18 cellular contexts compared by ENCODE assay signal in the genomic region with DNA sequence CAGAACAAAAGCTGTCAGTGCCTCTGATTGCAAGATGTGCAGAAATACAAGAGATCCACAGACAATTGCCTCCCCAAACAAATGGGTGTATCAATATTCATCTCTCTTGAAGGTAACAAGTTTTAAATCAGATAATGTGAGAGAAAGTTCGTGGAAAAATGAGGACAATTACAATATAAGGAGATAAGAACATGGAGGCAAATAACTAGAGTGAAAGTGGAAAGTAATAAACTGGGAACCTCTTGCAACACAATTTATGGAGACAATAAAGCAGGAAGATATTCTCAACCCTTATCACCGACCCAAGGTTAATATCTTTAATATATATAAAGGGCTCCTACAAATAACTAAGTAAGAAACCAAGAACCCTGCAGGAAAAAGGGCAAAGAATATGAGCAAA. TPM values are rescaled to one million over a fixed set of nuclear protein-coding genes. Genes with fewer than 3 reads are reported as not detected.
DNase-seq lines count a peak whose midpoint lies in the region; ATAC-seq and TF ChIP-seq lines count a peak whose summit lies in the region.
"Had no signal": no experiment of that assay in that cellular context is flagged by ENCODE, and none has a peak within 500 bp of the region (broad histone marks: within the 10 kb centered on the region; RNA-seq: fewer than 3 reads in every experiment).

No MANE protein-coding gene starts in this region.

- H3K27me3 ChIP-seq in PC-9 (ENCODE audit: insufficient read depth, low read depth) = no peaks in the 10 kb centered on the region
- H3K27me3 ChIP-seq in mucosa of rectum (ENCODE audit: control insufficient read depth in 2 of 2, insufficient read depth in 2 of 2, low read length in 2 of 2) = no peaks in the 10 kb centered on the region
- H3K27me3 ChIP-seq: BLaER1 treated with 17β-estradiol and CSF1 and Interleukin-3, amounts not matched to agents 10 nM and 100 nM had no signal

- H3K4me3 Mint-ChIP-seq in T-helper 17 cell (no peak overlapping the region), type B pancreatic cell (no peak overlapping the region)
- H3K4me3 Mint-ChIP-seq: B cell; CD4-positive, CD25-positive, alpha-beta regulatory T cell had no signal

- H3K4me3 ChIP-seq in PC-9 (no peak overlapping the region), mucosa of rectum (ENCODE audit: low read length in 2 of 2) (no peak overlapping the region)
- H3K4me3 ChIP-seq: BLaER1 treated with 17β-estradiol and CSF1 and Interleukin-3, amounts not matched to agents 10 nM and 100 nM; GM23248; HAP-1 had no signal

- H3K36me3 Mint-ChIP-seq in T-helper 17 cell (ENCODE audit: low read depth) (peaks cover 2% of the 10 kb centered on the region), type B pancreatic cell (no peaks in the 10 kb centered on the region)
- H3K36me3 Mint-ChIP-seq: CD8-positive, alpha-beta memory T cell had no signal

- peaks cover 15% of the 10 kb centered on the region for H3K79me2 ChIP-seq in PC-9 (ENCODE audit: low read depth)

- H3K27me3 Mint-ChIP-seq in T-helper 17 cell (peaks cover 10% of the 10 kb centered on the region), type B pancreatic cell (no peaks in the 10 kb centered on the region)

- no TSS peak for BruUV-seq in PC-9 (replicated peaks; lab: Mats Ljungman, UMichigan)

- peaks cover 5% of the 10 kb centered on the region for H3K9me3 Mint-ChIP-seq in type B pancreatic cell

- H3K4me1 ChIP-seq in PC-9 (replicated peaks; ENCODE audit: insufficient read depth) (peaks cover 75% of the 10 kb centered on the region), mucosa of rectum (ENCODE audit: control insufficient read depth in 2 of 2, insufficient read depth in 2 of 2, low read length in 2 of 2) (peaks cover 8 to 18% of the 10 kb centered on the region in 2 donors)
- H3K4me1 ChIP-seq: HAP-1 had no signal

- H3K9me2 ChIP-seq in PC-9 (ENCODE audit: insufficient read depth) = no peaks in the 10 kb centered on the region

- DNase-seq in PC-9 (no peak), T-helper 17 cell (no peak), type B pancreatic cell (ENCODE audit: extremely low spot score, unreplicated experiment) (no peak), DMS 273 treated with DMSO at 0.1 percent for 48 hours (lab: John Stamatoyannopoulos, UW) (no peak), medulla oblongata (ENCODE audit: extremely low spot score) (no peak), AG08395 (ENCODE audit: low spot score) (no peak)
- DNase-seq: 8988T; CD4-positive, CD25-positive, alpha-beta regulatory T cell; COR-L47; GM23248 had no signal

- H3K9me3 ChIP-seq in PC-9 (ENCODE audit: insufficient read depth, low read depth) (no peaks in the 10 kb centered on the region), T-helper 17 cell (ENCODE audit: control insufficient read depth, low read length, poor library complexity, severe bottlenecking) (no peaks in the 10 kb centered on the region), mucosa of rectum (ENCODE audit: control insufficient read depth in 2 of 2, low read length in 2 of 2) (no peaks in the 10 kb centered on the region)
- H3K9me3 ChIP-seq: HAP-1 had no signal

- ATAC-seq in T-helper 17 cell = no peak

- no peak overlapping the region for H3K27ac ChIP-seq in PC-9
- H3K27ac ChIP-seq in mucosa of rectum (ENCODE audit: low read depth in 2 of 2, low read length in 2 of 2) = peak overlapping the region; percentile 13 to 39
- H3K27ac ChIP-seq: BLaER1 treated with 17β-estradiol and CSF1 and Interleukin-3, amounts not matched to agents 10 nM and 100 nM; GM23248 had no signal

- H3K27ac Mint-ChIP-seq in T-helper 17 cell = peak overlapping the region; percentile 11
- H3K27ac Mint-ChIP-seq in type B pancreatic cell = peak overlapping the region; percentile 50
- H3K27ac Mint-ChIP-seq: B cell; CD4-positive, CD25-positive, alpha-beta regulatory T cell; CD8-positive, alpha-beta memory T cell had no signal

- peaks cover 2% of the 10 kb centered on the region for H3K4me1 Mint-ChIP-seq in T-helper 17 cell
- peaks cover 40% of the 10 kb centered on the region for H3K4me1 Mint-ChIP-seq in type B pancreatic cell (ENCODE audit: unreplicated experiment)
- H3K4me1 Mint-ChIP-seq: B cell; CD4-positive, CD25-positive, alpha-beta regulatory T cell; CD8-positive, alpha-beta memory T cell had no signal

- H3K9ac ChIP-seq in mucosa of rectum (ENCODE audit: low read depth in 1 of 2, low read length in 2 of 2) = no peak overlapping the region
- H3K9ac ChIP-seq: BLaER1 treated with 17β-estradiol and CSF1 and Interleukin-3, amounts not matched to agents 10 nM and 100 nM; GM23248 had no signal

- CTCF ChIA-PET in PC-9 (lab: Charles Lee) = no interaction called here

- no peaks in the 10 kb centered on the region for H4K20me1 ChIP-seq in PC-9 (ENCODE audit: insufficient read depth)
- H4K20me1 ChIP-seq: BLaER1 treated with 17β-estradiol and CSF1 and Interleukin-3, amounts not matched to agents 10 nM and 100 nM had no signal

- intact Hi-C loops in PC-9 (cut with micrococcal nuclease; ENCODE audit: unreplicated experiment) = loop anchor here (10.0 kb wide), 1 partner anchor 478 kb away; the partner anchor contains the start of genes KRTAP2-3 and KRTAP2-4

- H3K4me2 ChIP-seq in PC-9 = 0 out of 2 replicates have a peak overlapping the region, but pooled peaks have one; percentile 17
- H3K4me2 ChIP-seq: BLaER1 treated with 17β-estradiol and CSF1 and Interleukin-3, amounts not matched to agents 10 nM and 100 nM had no signal

- no peak overlapping the region for H2AFZ ChIP-seq in PC-9
- H2AFZ ChIP-seq: GM23248 had no signal

- POLR2A ChIA-PET in PC-9 (lab: Charles Lee; ENCODE audit: unreplicated experiment) = interaction anchor here (0.5 kb wide), 1 partner anchor 16 kb away, joined by 3 read pairs; no protein-coding TSS in a partner anchor

- no peaks in the 10 kb centered on the region for H3K36me3 ChIP-seq in PC-9 (ENCODE audit: low read depth)
- H3K36me3 ChIP-seq in mucosa of rectum (ENCODE audit: control insufficient read depth in 2 of 2, insufficient read depth in 2 of 2, low read length in 2 of 2) = no peaks in the 10 kb centered on the region
- H3K36me3 ChIP-seq: BLaER1 treated with 17β-estradiol and CSF1 and Interleukin-3, amounts not matched to agents 10 nM and 100 nM; HAP-1 had no signal

- H3F3A ChIP-seq in PC-9 (ENCODE audit: insufficient read depth, low read depth) = peaks cover 57% of the 10 kb centered on the region

- TF ChIP-seq CTCF in PC-9 (conservative IDR thresholded peaks at IDR 0.05) (no peak), type B pancreatic cell (conservative IDR thresholded peaks at IDR 0.05) (no peak)

RNA-seq across cellular contexts. Expression of gene KRT19, which starts 14.2 kb away (rescaled TPM):
- total RNA-seq in PC-9 (2021) (1,811 and 2,277 TPM in 2 replicates), T-helper 17 cell (not detected), type B pancreatic cell (ENCODE audit: low replicate concordance) (750 and 2,036 TPM in 2 replicates)
- total RNA-seq: B cell; CD4-positive, CD25-positive, alpha-beta regulatory T cell; CD8-positive, alpha-beta memory T cell had no signal

RNA-seq across cellular contexts. Expression of gene KRT15, which starts 23.7 kb away (rescaled TPM):
- total RNA-seq in PC-9 (2021) = 41.9 and 49.9 TPM in 2 replicates
- total RNA-seq in T-helper 17 cell = not detected
- 208 and 840 TPM in 2 replicates for total RNA-seq in type B pancreatic cell (ENCODE audit: low replicate concordance)
- total RNA-seq: A673; B cell; CD4-positive, CD25-positive, alpha-beta regulatory T cell; CD8-positive, alpha-beta memory T cell had no signal

RNA-seq across cellular contexts. Expression of gene KRT9, which starts 29.5 kb away (rescaled TPM):
- total RNA-seq in PC-9 (2021) = 0.55 and 0.73 TPM in 2 replicates
- total RNA-seq in T-helper 17 cell = not detected
- 0.85 and 7.4 TPM in 2 replicates for total RNA-seq in type B pancreatic cell (ENCODE audit: low replicate concordance)
- total RNA-seq: A673; B cell; CD4-positive, CD25-positive, alpha-beta regulatory T cell; CD8-positive, alpha-beta memory T cell; GM23248; H4; HT-29 had no signal

RNA-seq across cellular contexts. Expression of gene KRT13, which starts 36.9 kb away (rescaled TPM):
- 606 and 1,548 TPM in 2 replicates for total RNA-seq in PC-9 (2021)
- total RNA-seq in T-helper 17 cell = not detected
- total RNA-seq in type B pancreatic cell (ENCODE audit: low replicate concordance) = 869 and 1,618 TPM in 2 replicates
- total RNA-seq: A673; B cell; CD4-positive, CD25-positive, alpha-beta regulatory T cell; CD8-positive, alpha-beta memory T cell; GM23248; H4 had no signal

RNA-seq across cellular contexts. Expression of gene KRT14, which starts 44.3 kb away (rescaled TPM):
- total RNA-seq in PC-9 (2021) = 2.2 and 2.5 TPM in 2 replicates
- total RNA-seq in T-helper 17 cell = not detected
- 0.19 and 0.64 TPM in 2 replicates for total RNA-seq in type B pancreatic cell (ENCODE audit: low replicate concordance)
- total RNA-seq: A673; B cell; CD4-positive, CD25-positive, alpha-beta regulatory T cell; CD8-positive, alpha-beta memory T cell; GM23248; H4; HT-29 had no signal

Comparison
In these comparisons a context has a peak if more than half of its experiments do, and no peak if none do; other contexts are left out.
1. RNA of gene KRT19, which starts 14.2 kb away (total RNA-seq): 1,811 to 2,277 TPM in PC-9 and 750 to 2,036 TPM in type B pancreatic cell; not detected in T-helper 17 cell; every median in the first group is over 100 times any median in the second.
2. RNA of gene KRT15, which starts 23.7 kb away (total RNA-seq): 208 to 840 TPM in type B pancreatic cell and 41.9 to 49.9 TPM in PC-9; not detected in T-helper 17 cell; every median in the first group is over 10 times any median in the second.